ENCODE assay signal across 8 cellular contexts in genomic region chr1:241998412-241998921, GRCh38. TPM values are rescaled to one million over a fixed set of nuclear protein-coding genes. Genes with fewer than 3 reads are reported as not detected.
DNase-seq lines count a peak whose midpoint lies in the region; ATAC-seq, FAIRE-seq and TF ChIP-seq lines count a peak whose summit lies in the region.

No MANE protein-coding gene starts in this region.

- H3K9me3 ChIP-seq in mucosa of descending colon = no peaks in the 10 kb centered on the region

- H3K36me3 Mint-ChIP-seq in activated CD8-positive, alpha-beta memory T cell treated with anti-CD3 and anti-CD28 coated beads, Interleukin-2, amount 10 ng/mL, durations not matched to agents 7 days and 5 days = no peaks in the 10 kb centered on the region

- H3K9me3 Mint-ChIP-seq in activated CD8-positive, alpha-beta memory T cell treated with anti-CD3 and anti-CD28 coated beads, Interleukin-2, amount 10 ng/mL, durations not matched to agents 7 days and 5 days (ENCODE audit: low read depth) = no peaks in the 10 kb centered on the region

- peak; percentile 40 for TF ChIP-seq CTCF in mucosa of descending colon (IDR thresholded peaks at IDR 0.05)

- peaks cover 5% of the 10 kb centered on the region for H3K4me1 ChIP-seq in mucosa of descending colon (ENCODE audit: low read depth)

- no peaks in the 10 kb centered on the region for H3K36me3 ChIP-seq in mucosa of descending colon (ENCODE audit: low read depth)

- peak overlapping the region; percentile 50 for H3K4me3 Mint-ChIP-seq in activated CD8-positive, alpha-beta memory T cell treated with anti-CD3 and anti-CD28 coated beads, Interleukin-2, amount 10 ng/mL, durations not matched to agents 7 days and 5 days

- FAIRE-seq in GM12892 (lab: Jason Lieb, UNC) = peak; percentile 80

- H3K27ac Mint-ChIP-seq in activated CD8-positive, alpha-beta memory T cell treated with anti-CD3 and anti-CD28 coated beads, Interleukin-2, amount 10 ng/mL, durations not matched to agents 7 days and 5 days = no peak overlapping the region

- CTCF ChIA-PET in activated CD8-positive, alpha-beta memory T cell treated with anti-CD3 and anti-CD28 coated beads, Interleukin-2, amount 10 ng/mL, durations not matched to agents 7 days and 5 days (lab: Charles Lee) = interaction anchor here (0.6 to 2.6 kb wide), 19 partner anchors 11 to 466 kb away, joined by 3 to 11 read pairs (median 4); partner anchors contain the start of genes EXO1 and KMO

- intact Hi-C loops in mucosa of descending colon (cut with DNase I, micrococcal nuclease) = no loop called here

- ATAC-seq in HG02623 (IDR thresholded peaks at IDR 0.05; ENCODE audit: unreplicated experiment) (peak; percentile 91), mucosa of descending colon (peak; percentile 91)
- ATAC-seq in activated CD8-positive, alpha-beta memory T cell treated with anti-CD3 and anti-CD28 coated beads, Interleukin-2, amount 10 ng/mL, durations not matched to agents 7 days and 5 days = peak; percentile 85

- peaks cover 6% of the 10 kb centered on the region for H3K4me1 Mint-ChIP-seq in activated CD8-positive, alpha-beta memory T cell treated with anti-CD3 and anti-CD28 coated beads, Interleukin-2, amount 10 ng/mL, durations not matched to agents 7 days and 5 days

- H3K4me3 ChIP-seq in mucosa of descending colon = no peak overlapping the region

- DNase-seq in GM12892 (ENCODE audit: insufficient read length) (peak; percentile 44), NCI-H69 (lab: John Stamatoyannopoulos, UW) (peak; percentile 85), epidermal melanocyte (ENCODE audit: insufficient read length, low spot score) (peak; percentile 71), mucosa of descending colon (peak; percentile 66 to 86 (median 85)), NCI-H128 (lab: John Stamatoyannopoulos, UW; ENCODE audit: unreplicated experiment) (no peak)
- peak; percentile 66 for DNase-seq in activated CD8-positive, alpha-beta memory T cell treated with anti-CD3 and anti-CD28 coated beads, Interleukin-2, amount 10 ng/mL, durations not matched to agents 7 days and 5 days
- peak; percentile 23 to 26 for DNase-seq in stimulated activated CD8-positive, alpha-beta memory T cell treated with anti-CD3 and anti-CD28 coated beads, Interleukin-2, amount 100 ng/mL, for 48 hours (ENCODE audit: low read depth in 2 of 2)

- peaks cover 5% of the 10 kb centered on the region for H3K27me3 Mint-ChIP-seq in activated CD8-positive, alpha-beta memory T cell treated with anti-CD3 and anti-CD28 coated beads, Interleukin-2, amount 10 ng/mL, durations not matched to agents 7 days and 5 days

- TF ChIP-seq POLR2A in GM12892 (IDR thresholded peaks at IDR 0.05; ENCODE audit: low read depth, low read length) = no peak

RNA-seq across cellular contexts. Expression of gene MAP1LC3C, which starts 0.4 kb away (rescaled TPM):
- not detected for polyA plus RNA-seq in GM12892 (2012; ENCODE audit: missing spikeins)
- total RNA-seq in activated CD8-positive, alpha-beta memory T cell treated with anti-CD3 and anti-CD28 coated beads, Interleukin-2, amount 10 ng/mL, durations not matched to agents 7 days and 5 days = not detected
- 1 to 10 TPM in 1 of 3 donors, not detected in 2; 4.1 TPM for total RNA-seq in mucosa of descending colon

RNA-seq across cellular contexts. Expression of gene BECN2, which starts 40.9 kb away (rescaled TPM):
- polyA plus RNA-seq in GM12892 (2012; ENCODE audit: missing spikeins) = not detected
- not detected for total RNA-seq in activated CD8-positive, alpha-beta memory T cell treated with anti-CD3 and anti-CD28 coated beads, Interleukin-2, amount 10 ng/mL, durations not matched to agents 7 days and 5 days
- total RNA-seq in mucosa of descending colon = not detected
